In the genomic region with DNA sequence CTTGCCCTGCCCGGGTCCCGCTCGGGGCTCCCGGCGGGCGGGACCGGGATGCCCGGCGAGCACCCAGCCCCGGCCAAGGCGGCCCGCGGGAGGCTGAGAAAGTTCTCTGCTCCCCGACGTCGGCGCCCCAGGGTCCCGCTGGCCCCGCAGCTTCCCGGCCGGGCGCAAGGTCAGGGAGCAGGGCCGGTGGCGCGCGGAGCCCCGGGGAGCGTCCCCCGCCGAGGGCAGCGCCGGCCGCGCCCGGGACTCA, we compare ENCODE assay signal across 1 cellular context.
TF ChIP-seq lines count a peak whose summit lies in the region.

No MANE protein-coding gene starts in this region.

TF ChIP-seq in HEK293, 187 proteins besides CTCF, POLR2A, EP300 and RAD21 (continued from another document):
- TF ChIP-seq ZNF792 (tag by site-specific recombination; IDR thresholded peaks at IDR 0.05) = no peak
- no peak for TF ChIP-seq ZSCAN4 (tag by site-specific recombination; IDR thresholded peaks at IDR 0.05)
- TF ChIP-seq BCL11B (tag by site-specific recombination; IDR thresholded peaks at IDR 0.05; ENCODE audit: low read depth) = no peak
- no peak for TF ChIP-seq ZNF600 (tag by site-specific recombination; IDR thresholded peaks at IDR 0.05)
- TF ChIP-seq ZEB2 (tag by site-specific recombination; IDR thresholded peaks at IDR 0.05) = no peak
- no peak for TF ChIP-seq ZBTB1 (tag by site-specific recombination; IDR thresholded peaks at IDR 0.05)
- TF ChIP-seq, protein P1, sequence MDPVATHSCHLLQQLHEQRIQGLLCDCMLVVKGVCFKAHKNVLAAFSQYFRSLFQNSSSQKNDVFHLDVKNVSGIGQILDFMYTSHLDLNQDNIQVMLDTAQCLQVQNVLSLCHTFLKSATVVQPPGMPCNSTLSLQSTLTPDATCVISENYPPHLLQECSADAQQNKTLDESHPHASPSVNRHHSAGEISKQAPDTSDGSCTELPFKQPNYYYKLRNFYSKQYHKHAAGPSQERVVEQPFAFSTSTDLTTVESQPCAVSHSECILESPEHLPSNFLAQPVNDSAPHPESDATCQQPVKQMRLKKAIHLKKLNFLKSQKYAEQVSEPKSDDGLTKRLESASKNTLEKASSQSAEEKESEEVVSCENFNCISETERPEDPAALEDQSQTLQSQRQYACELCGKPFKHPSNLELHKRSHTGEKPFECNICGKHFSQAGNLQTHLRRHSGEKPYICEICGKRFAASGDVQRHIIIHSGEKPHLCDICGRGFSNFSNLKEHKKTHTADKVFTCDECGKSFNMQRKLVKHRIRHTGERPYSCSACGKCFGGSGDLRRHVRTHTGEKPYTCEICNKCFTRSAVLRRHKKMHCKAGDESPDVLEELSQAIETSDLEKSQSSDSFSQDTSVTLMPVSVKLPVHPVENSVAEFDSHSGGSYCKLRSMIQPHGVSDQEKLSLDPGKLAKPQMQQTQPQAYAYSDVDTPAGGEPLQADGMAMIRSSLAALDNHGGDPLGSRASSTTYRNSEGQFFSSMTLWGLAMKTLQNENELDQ (tag by site-specific recombination; IDR thresholded peaks at IDR 0.05; ENCODE audit: low read depth) = no peak
- TF ChIP-seq ZXDB (tag by site-specific recombination; IDR thresholded peaks at IDR 0.05) = no peak
- no peak for TF ChIP-seq ZNF530 (tag by site-specific recombination; IDR thresholded peaks at IDR 0.05; ENCODE audit: low read depth)
- no peak for TF ChIP-seq KLF9 (tag by site-specific recombination; IDR thresholded peaks at IDR 0.05; ENCODE audit: low read depth)
- TF ChIP-seq ZNF558 (tag by site-specific recombination; IDR thresholded peaks at IDR 0.05) = no peak
- TF ChIP-seq ZNF335 (tag by site-specific recombination; conservative IDR thresholded peaks at IDR 0.05) = no peak
- TF ChIP-seq ZNF747 (tag by site-specific recombination; IDR thresholded peaks at IDR 0.05) = no peak
- no peak for TF ChIP-seq PBX3 (CRISPR knock-in tag; IDR thresholded peaks at IDR 0.05)
